9 cellular contexts compared by ENCODE assay signal in genomic region chr6:142907017-142907470, GRCh38. TPM values are rescaled to one million over a fixed set of nuclear protein-coding genes. Genes with fewer than 3 reads are reported as not detected.
DNase-seq lines count a peak whose midpoint lies in the region; ATAC-seq, FAIRE-seq and TF ChIP-seq lines count a peak whose summit lies in the region.
"Had no signal": no experiment of that assay in that cellular context is flagged by ENCODE, and none has a peak within 500 bp of the region (broad histone marks: within the 10 kb centered on the region; RNA-seq: fewer than 3 reads in every experiment).

No MANE protein-coding gene starts in this region.

- H3K4me3 ChIP-seq in CD4-positive, alpha-beta memory T cell (ENCODE audit: low read length in 2 of 2) = peak overlapping the region; percentile 69 to 77
- no peak overlapping the region for H3K4me3 ChIP-seq in kidney (ENCODE audit: low read length in 2 of 2)

- H3K27me3 Mint-ChIP-seq in CD4-positive, alpha-beta memory T cell = no peaks in the 10 kb centered on the region
- H3K27me3 Mint-ChIP-seq in activated T-helper 17 cell treated with anti-CD3 and anti-CD28 coated beads, Interleukin-2, amount 50 U/mL, for 72 hours = no peaks in the 10 kb centered on the region

- H3K36me3 Mint-ChIP-seq in CD4-positive, alpha-beta memory T cell = peaks cover 0 to 11% of the 10 kb centered on the region in 2 donors
- H3K36me3 Mint-ChIP-seq in activated T-helper 17 cell treated with anti-CD3 and anti-CD28 coated beads, Interleukin-2, amount 50 U/mL, for 72 hours (ENCODE audit: low read depth) = peaks cover 51% of the 10 kb centered on the region

- no peak overlapping the region for H3K9ac ChIP-seq in kidney (ENCODE audit: low read length in 2 of 2)

- H3K27ac ChIP-seq in CD4-positive, alpha-beta memory T cell (ENCODE audit: low read depth, low read length) = peak overlapping the region; percentile 86
- H3K27ac ChIP-seq in kidney (ENCODE audit: low read depth in 2 of 2, low read length in 2 of 2) = no peak overlapping the region

- peaks cover 91% of the 10 kb centered on the region for H3K4me1 ChIP-seq in CD4-positive, alpha-beta memory T cell (ENCODE audit: insufficient read depth, low read length)
- no peaks in the 10 kb centered on the region for H3K4me1 ChIP-seq in kidney (ENCODE audit: control insufficient read depth in 1 of 2, insufficient read depth in 1 of 2, low read depth in 1 of 2, low read length in 2 of 2)

- FAIRE-seq in kidney (lab: Jason Lieb, UNC) = no peak
- FAIRE-seq: keratinocyte had no signal

- H3K27me3 ChIP-seq in CD4-positive, alpha-beta memory T cell (ENCODE audit: insufficient read depth, low read length) = no peaks in the 10 kb centered on the region

- intact Hi-C loops in CD4-positive, alpha-beta memory T cell (cut with micrococcal nuclease) = loop anchor here (1.0 kb wide), 1 partner anchor 36 kb away; no protein-coding TSS in a partner anchor
- intact Hi-C loops in kidney (cut with DNase I) = no loop called here

- no peak for TF ChIP-seq CTCF in kidney (IDR thresholded peaks at IDR 0.05; ENCODE audit: borderline replicate concordance, extremely low read depth, insufficient read depth)

- no peaks in the 10 kb centered on the region for H3K9me3 Mint-ChIP-seq in CD4-positive, alpha-beta memory T cell
- no peaks in the 10 kb centered on the region for H3K9me3 Mint-ChIP-seq in activated T-helper 17 cell treated with anti-CD3 and anti-CD28 coated beads, Interleukin-2, amount 50 U/mL, for 72 hours

- no peaks in the 10 kb centered on the region for H3K36me3 ChIP-seq in CD4-positive, alpha-beta memory T cell (ENCODE audit: insufficient read depth, low read length)
- H3K36me3 ChIP-seq in kidney (ENCODE audit: control insufficient read depth in 1 of 2, insufficient read depth in 2 of 2, low read length in 2 of 2) = no peaks in the 10 kb centered on the region

- no peaks in the 10 kb centered on the region for H3K9me3 ChIP-seq in CD4-positive, alpha-beta memory T cell (ENCODE audit: control insufficient read depth in 1 of 2, low read length in 2 of 2)
- no peaks in the 10 kb centered on the region for H3K9me3 ChIP-seq in kidney (ENCODE audit: control insufficient read depth in 1 of 2, low read length in 2 of 2)

- peak; percentile 71 for ATAC-seq in GM19372 (IDR thresholded peaks at IDR 0.05; ENCODE audit: low read depth, unreplicated experiment)
- ATAC-seq in HG03060 (IDR thresholded peaks at IDR 0.05; ENCODE audit: low read depth, unreplicated experiment) = peak; percentile 49
- ATAC-seq in activated T-helper 17 cell treated with anti-CD3 and anti-CD28 coated beads, Interleukin-2, amount 50 U/mL, for 72 hours (replicated peaks) = peak; percentile 48

- peaks cover 47 to 71% (median 60%) of the 10 kb centered on the region in 4 donors for H3K4me1 Mint-ChIP-seq in CD4-positive, alpha-beta memory T cell
- H3K4me1 Mint-ChIP-seq in activated T-helper 17 cell treated with anti-CD3 and anti-CD28 coated beads, Interleukin-2, amount 50 U/mL, for 72 hours = peaks cover 59% of the 10 kb centered on the region

- peak overlapping the region; percentile 90 to 97 (median 93) for H3K4me3 Mint-ChIP-seq in CD4-positive, alpha-beta memory T cell
- no peak overlapping the region for H3K4me3 Mint-ChIP-seq in activated T-helper 17 cell treated with anti-CD3 and anti-CD28 coated beads, Interleukin-2, amount 50 U/mL, for 72 hours

- H3K27ac Mint-ChIP-seq in CD4-positive, alpha-beta memory T cell = peak overlapping the region in 6 of 7 donors; percentile 96 to 98 (median 97)
- H3K27ac Mint-ChIP-seq in activated T-helper 17 cell treated with anti-CD3 and anti-CD28 coated beads, Interleukin-2, amount 50 U/mL, for 72 hours = peak overlapping the region; percentile 90

- CTCF ChIA-PET in CD4-positive, alpha-beta memory T cell (lab: Charles Lee; ENCODE audit: partially characterized antibody) = interaction anchor here (0.9 to 1.8 kb wide), 11 partner anchors 18 to 214 kb away, joined by 3 to 9 read pairs (median 3); no protein-coding TSS in a partner anchor

- POLR2A ChIA-PET in CD4-positive, alpha-beta memory T cell (lab: Charles Lee; ENCODE audit: partially characterized antibody) = interaction anchor here (0.6 to 11.0 kb wide), 21 partner anchors 9 to 140 kb away, joined by 3 to 274 read pairs (median 7); partner anchors contain the start of gene HIVEP2

- DNase-seq in CD4-positive, alpha-beta memory T cell = peak; percentile 42 to 52 (median 48)
- DNase-seq in A172 (ENCODE audit: low spot score) (no peak), NCI-H146 (lab: John Stamatoyannopoulos, UW) (no peak), LoVo (ENCODE audit: low spot score) (no peak), kidney (no peak)

RNA-seq across cellular contexts. Expression of gene HIVEP2, which starts 37.9 kb away (rescaled TPM):
- total RNA-seq in CD4-positive, alpha-beta memory T cell = 10 to 100 TPM; 90.6 to 92.7 TPM
- polyA plus RNA-seq in CD4-positive, alpha-beta memory T cell = 10 to 100 TPM in 1 of 2 donors, 1 to 10 TPM in 1; 5.0 to 22.9 TPM
- 10 to 100 TPM; 33.0 to 53.5 TPM for total RNA-seq in activated T-helper 17 cell treated with anti-CD3 and anti-CD28 coated beads, Interleukin-2, amount 50 U/mL, for 72 hours
- total RNA-seq in A172 (2014; rRNA removed; shearing (Covaris generic)) = 3.4 and 5.6 TPM in 2 replicates
- 26.0 TPM for total RNA-seq in kidney
- polyA plus RNA-seq in kidney (ENCODE audit: insufficient read depth, low read depth, low replicate concordance) = 2.4 TPM

Comparison
In these comparisons a context has a peak if more than half of its experiments do, and no peak if none do; other contexts are left out.
1. DNase-seq: peak in CD4-positive, alpha-beta memory T cell (5 of 5); none in A172 (single experiment), NCI-H146 (single experiment), LoVo (single experiment) and kidney (single experiment).
2. H3K4me3 ChIP-seq: peak in CD4-positive, alpha-beta memory T cell (2 of 2); none in kidney (0 of 2).
3. Peak in every context shown above with its lines, with median percentiles within 50 percentile points of each other: ATAC-seq.